In genomic region chr2:105553538-105554196, GRCh38 we compare ENCODE assay signal across 14 cellular contexts.
DNase-seq lines count a peak whose midpoint lies in the region; ATAC-seq and TF ChIP-seq lines count a peak whose summit lies in the region.
"Had no signal": no experiment of that assay in that cellular context is flagged by ENCODE, and none has a peak within 500 bp of the region (broad histone marks: within the 10 kb centered on the region; RNA-seq: fewer than 3 reads in every experiment).

No MANE protein-coding gene starts in this region.

- ATAC-seq in left lobe of liver, result no peak
- ATAC-seq: stimulated activated memory B cell treated with anti-CD40 and anti-IgM and Interleukin-4, amounts not matched to agents 10 μg/mL and 1 μg/mL and 100 μg/mL, for 72 hours had no signal

- peaks cover 24% of the 10 kb centered on the region for H3K4me1 Mint-ChIP-seq in chondrocyte (ENCODE audit: low read depth)
- no peaks in the 10 kb centered on the region for H3K4me1 Mint-ChIP-seq in nephron progenitor cell
- H3K4me1 Mint-ChIP-seq: activated naive CD4-positive, alpha-beta T cell treated with anti-CD3 and anti-CD28 coated beads, Interleukin-2, amount 10 ng/mL, durations not matched to agents 7 days and 5 days; stimulated activated memory B cell treated with anti-CD40 and anti-IgM and Interleukin-4, amounts not matched to agents 10 μg/mL and 1 μg/mL and 100 μg/mL, for 72 hours had no signal

- H3K27ac Mint-ChIP-seq in chondrocyte (ENCODE audit: unreplicated experiment) (peak overlapping the region; percentile 59), nephron progenitor cell (no peak overlapping the region)
- H3K27ac Mint-ChIP-seq: activated naive CD4-positive, alpha-beta T cell treated with anti-CD3 and anti-CD28 coated beads, Interleukin-2, amount 10 ng/mL, durations not matched to agents 7 days and 5 days; stimulated activated memory B cell treated with anti-CD40 and anti-IgM and Interleukin-4, amounts not matched to agents 10 μg/mL and 1 μg/mL and 100 μg/mL, for 72 hours had no signal

- H3K36me3 Mint-ChIP-seq in chondrocyte (ENCODE audit: low read depth) (no peaks in the 10 kb centered on the region), nephron progenitor cell (ENCODE audit: low read depth) (no peaks in the 10 kb centered on the region)
- H3K36me3 Mint-ChIP-seq: activated naive CD4-positive, alpha-beta T cell treated with anti-CD3 and anti-CD28 coated beads, Interleukin-2, amount 10 ng/mL, durations not matched to agents 7 days and 5 days; stimulated activated memory B cell treated with anti-CD40 and anti-IgM and Interleukin-4, amounts not matched to agents 10 μg/mL and 1 μg/mL and 100 μg/mL, for 72 hours had no signal

- no peaks in the 10 kb centered on the region for H3K9me3 Mint-ChIP-seq in chondrocyte (ENCODE audit: low read depth)
- no peaks in the 10 kb centered on the region for H3K9me3 Mint-ChIP-seq in nephron progenitor cell
- H3K9me3 Mint-ChIP-seq: activated naive CD4-positive, alpha-beta T cell treated with anti-CD3 and anti-CD28 coated beads, Interleukin-2, amount 10 ng/mL, durations not matched to agents 7 days and 5 days; stimulated activated memory B cell treated with anti-CD40 and anti-IgM and Interleukin-4, amounts not matched to agents 10 μg/mL and 1 μg/mL and 100 μg/mL, for 72 hours had no signal

- no peak for TF ChIP-seq CTCF in chondrocyte (IDR thresholded peaks at IDR 0.05)
- no peak for TF ChIP-seq CTCF in nephron progenitor cell (IDR thresholded peaks at IDR 0.05)

- H3K4me3 Mint-ChIP-seq in chondrocyte (ENCODE audit: unreplicated experiment) (no peak overlapping the region), nephron progenitor cell (no peak overlapping the region)
- H3K4me3 Mint-ChIP-seq: activated naive CD4-positive, alpha-beta T cell treated with anti-CD3 and anti-CD28 coated beads, Interleukin-2, amount 10 ng/mL, durations not matched to agents 7 days and 5 days; stimulated activated memory B cell treated with anti-CD40 and anti-IgM and Interleukin-4, amounts not matched to agents 10 μg/mL and 1 μg/mL and 100 μg/mL, for 72 hours had no signal

- peak; percentile 56 for DNase-seq in COLO829 (ENCODE audit: low spot score)
- DNase-seq in LHCN-M2 (ENCODE audit: low read depth), result peak; percentile 48
- DNase-seq in chondrocyte (ENCODE audit: low spot score), result no peak
- peak; percentile 18 for DNase-seq in left lobe of liver (ENCODE audit: low spot score)
- no peak for DNase-seq in NCI-H1417 (lab: John Stamatoyannopoulos, UW)
- no peak for DNase-seq in HuH-7.5 (ENCODE audit: low spot score)
- no peak for DNase-seq in nephron progenitor cell
- no peak for DNase-seq in cortex of kidney (lab: John Stamatoyannopoulos, UW)
- DNase-seq: activated naive CD4-positive, alpha-beta T cell treated with anti-CD3 and anti-CD28 coated beads, Interleukin-2, amount 10 ng/mL, durations not matched to agents 7 days and 5 days; NCI-H1105 treated with DMSO at 0.1 percent for 48 hours; NCI-H524 treated with DMSO at 0.1 percent for 48 hours; SHP77; stimulated activated CD4-positive, alpha-beta T cell treated with anti-CD3 and anti-CD28 coated beads, Interleukin-4, amount 100 ng/mL, for 1 hour had no signal

- H3K27me3 Mint-ChIP-seq in chondrocyte (ENCODE audit: low read depth), result peaks cover 5% of the 10 kb centered on the region
- peaks cover 23% of the 10 kb centered on the region for H3K27me3 Mint-ChIP-seq in nephron progenitor cell (ENCODE audit: low read depth, poor library complexity)

Comparison
In these comparisons a context has a peak if more than half of its experiments do, and no peak if none do; other contexts are left out.
1. DNase-seq: peak in COLO829 (single experiment), LHCN-M2 (single experiment) and left lobe of liver (single experiment); none in chondrocyte (single experiment), NCI-H1417 (0 of 3), HuH-7.5 (single experiment), nephron progenitor cell (single experiment) and cortex of kidney (single experiment).